In genomic region chr14:93930296-93930988, GRCh38 we compare ENCODE assay signal across 21 cellular contexts. TPM values are rescaled to one million over a fixed set of nuclear protein-coding genes. Genes with fewer than 3 reads are reported as not detected.
DNase-seq lines count a peak whose midpoint lies in the region; ATAC-seq, FAIRE-seq and TF ChIP-seq lines count a peak whose summit lies in the region.
"Had no signal": no experiment of that assay in that cellular context is flagged by ENCODE, and none has a peak within 500 bp of the region (broad histone marks: within the 10 kb centered on the region; RNA-seq: fewer than 3 reads in every experiment).

No MANE protein-coding gene starts in this region.

- H4K8ac ChIP-seq in neuronal stem cell (ENCODE audit: low read depth, low read length), result no peak overlapping the region

- FAIRE-seq in HepG2 (lab: Jason Lieb, UNC), result no peak
- no peak for FAIRE-seq in GM12878 (lab: Jason Lieb, UNC)
- FAIRE-seq: A204.1, D721Med, G401.6, GM12892, GM18507 had no signal

- in situ Hi-C loops in HepG2 (cut with HindIII; ENCODE audit: extremely low pct_ligation_motif_present, low pct_unique_long_range_greater_than_20kb), result no loop called here
- in situ Hi-C loops in GM12878 (cut with MboI), result loop anchor here (5.0 kb wide), 1 partner anchor 207 kb away; no protein-coding TSS in a partner anchor

- TF ChIP-seq RAD21 in HepG2 (CRISPR knock-in tag; IDR thresholded peaks at IDR 0.05) (no peak), GM12878 (IDR thresholded peaks at IDR 0.05; ENCODE audit: insufficient read depth, low read depth, low read length) (no peak)

- H4K20me1 ChIP-seq in HepG2 (ENCODE audit: insufficient read depth, low read length) (no peaks in the 10 kb centered on the region), GM12878 (ENCODE audit: control insufficient read depth, insufficient read depth) (no peaks in the 10 kb centered on the region)

- peak overlapping the region; percentile 14 for H3K14ac ChIP-seq in neuronal stem cell (ENCODE audit: low read length)

- H3K27ac ChIP-seq in HepG2 (ENCODE audit: extremely low read length, insufficient read depth, low read length) (no peak overlapping the region), right lobe of liver (no peak overlapping the region), GM12878 (ENCODE audit: control insufficient read depth, insufficient read depth) (no peak overlapping the region), neuronal stem cell (replicated peaks; ENCODE audit: low read length) (no peak overlapping the region), upper lobe of right lung (no peak overlapping the region)
- H3K27ac ChIP-seq: GM23248 had no signal

- TF ChIP-seq CTCF in HepG2 (CRISPR knock-in tag; IDR thresholded peaks at IDR 0.05) (no peak), right lobe of liver (IDR thresholded peaks at IDR 0.05) (no peak), GM12878 (IDR thresholded peaks at IDR 0.05 in 2 of 3, conservative IDR thresholded peaks at IDR 0.05 in 1 of 3; ENCODE audit: control insufficient read depth in 2 of 3, extremely low read depth in 1 of 3, insufficient read depth in 1 of 3, low read depth in 3 of 3, low read length in 3 of 3) (no peak), upper lobe of right lung (IDR thresholded peaks at IDR 0.05) (no peak)

- TF ChIP-seq EP300 in HepG2 (IDR thresholded peaks at IDR 0.05; ENCODE audit: low read depth in 2 of 2, low read length in 2 of 2) (no peak), HepG2 (CRISPR knock-in tag; IDR thresholded peaks at IDR 0.05; ENCODE audit: borderline replicate concordance) (no peak), GM12878 (IDR thresholded peaks at IDR 0.05; ENCODE audit: borderline replicate concordance in 1 of 2, control insufficient read depth in 1 of 2, low read depth in 2 of 2, low read length in 2 of 2) (no peak)

- H2BK12ac ChIP-seq in neuronal stem cell (ENCODE audit: low read length), result peak overlapping the region; percentile 23

- CTCF ChIA-PET in HepG2 (lab: Yijun Ruan, JAX; ENCODE audit: low intra/inter-chr PET ratio, low total read pairs), result no interaction called here
- CTCF ChIA-PET in GM12878 (lab: Yijun Ruan, JAX), result interaction anchor here (0.8 to 1.5 kb wide), 2 partner anchors 69 to 206 kb away, joined by 3 to 5 read pairs; no protein-coding TSS in a partner anchor

- H3K36me3 ChIP-seq in HepG2 (replicated peaks in 1 of 2; ENCODE audit: control insufficient read depth in 1 of 2, insufficient read depth in 2 of 2, low read length in 2 of 2) (no peaks in the 10 kb centered on the region), right lobe of liver (no peaks in the 10 kb centered on the region), GM12878 (ENCODE audit: control insufficient read depth in 2 of 2, insufficient read depth in 2 of 2, low read length in 1 of 2) (no peaks in the 10 kb centered on the region; a peak in 3 of 4 replicates), neuronal stem cell (replicated peaks in 1 of 2; ENCODE audit: control insufficient read depth in 2 of 2, insufficient read depth in 2 of 2, low read length in 2 of 2) (peaks cover 0 to 22% of the 10 kb centered on the region in 2 donors), upper lobe of right lung (no peaks in the 10 kb centered on the region)
- H3K36me3 ChIP-seq: BE2C, HAP-1 had no signal

- peak overlapping the region; percentile 78 for H3K18ac ChIP-seq in neuronal stem cell (ENCODE audit: low read length)

- intact Hi-C loops in HepG2 (cut with micrococcal nuclease; ENCODE audit: unreplicated experiment) (no loop called here), right lobe of liver (cut with DNase I) (no loop called here), GM12878 (cut with micrococcal nuclease; ENCODE audit: unreplicated experiment) (no loop called here), upper lobe of right lung (cut with DNase I) (no loop called here)

- H3K23ac ChIP-seq in neuronal stem cell (ENCODE audit: low read depth, low read length, poor library complexity), result no peak overlapping the region

- WGBS in HepG2 (ENCODE audit: low lambda C conversion rate), result 39% methylated on average over 3 of the region's 8 CpGs
- 17% methylated on average over 1 of the region's 8 CpGs for WGBS in right lobe of liver (ENCODE audit: insufficient coverage, low coverage, low lambda C conversion rate, missing lambda C conversion rate)
- WGBS in GM12878 (ENCODE audit: insufficient coverage, insufficient replicate concordance, low lambda C conversion rate, missing lambda C conversion rate), result 30% methylated on average over 8 of the region's 8 CpGs
- WGBS in neuronal stem cell (ENCODE audit: extremely low coverage in 2 of 2, insufficient read length in 2 of 2, insufficient replicate concordance in 1 of 2), 2 donors, result no CpG with 5 or more reads among the region's 8 CpGs

- H4K91ac ChIP-seq in neuronal stem cell (ENCODE audit: low read depth, low read length, poor library complexity), result no peak overlapping the region

- H3K79me2 ChIP-seq in HepG2 (ENCODE audit: insufficient read depth, low read length), result no peaks in the 10 kb centered on the region
- H3K79me2 ChIP-seq in GM12878 (ENCODE audit: control insufficient read depth, insufficient read depth, low read length), result no peaks in the 10 kb centered on the region

- H3K4me2 ChIP-seq in HepG2 (ENCODE audit: low read depth, low read length), result no peak overlapping the region
- no peak overlapping the region for H3K4me2 ChIP-seq in GM12878 (ENCODE audit: control insufficient read depth, insufficient read depth)
- no peak overlapping the region for H3K4me2 ChIP-seq in neuronal stem cell (ENCODE audit: insufficient read depth, low read length, poor library complexity, severe bottlenecking)

- H3K4me3 ChIP-seq in HepG2 (replicated peaks in 1 of 3; ENCODE audit: insufficient read depth in 1 of 3, low read depth in 2 of 3, low read length in 3 of 3), result no peak overlapping the region
- H3K4me3 ChIP-seq in right lobe of liver, result no peak overlapping the region
- no peak overlapping the region for H3K4me3 ChIP-seq in GM12878
- H3K4me3 ChIP-seq in neuronal stem cell (ENCODE audit: low read length in 2 of 2), result no peak overlapping the region
- no peak overlapping the region for H3K4me3 ChIP-seq in upper lobe of right lung
- H3K4me3 ChIP-seq: GM23248, HAP-1 had no signal

- POLR2A ChIA-PET in HepG2 (lab: Yijun Ruan, JAX), result no interaction called here
- POLR2A ChIA-PET in GM12878 (lab: Charles Lee), result no interaction called here

- TF ChIP-seq POLR2A in HepG2 (IDR thresholded peaks at IDR 0.05; ENCODE audit: insufficient read depth in 1 of 2, low read depth in 2 of 2, low read length in 2 of 2) (no peak), right lobe of liver (IDR thresholded peaks at IDR 0.05) (no peak), GM12878 (IDR thresholded peaks at IDR 0.05; ENCODE audit: low read depth, low read length) (no peak)

- H3K27me3 ChIP-seq in HepG2 (ENCODE audit: control insufficient read depth in 1 of 2, insufficient read depth in 2 of 2, low read length in 2 of 2) (peaks cover 3 to 11% of the 10 kb centered on the region in 2 experiments; a peak in 2 of 5 replicates), right lobe of liver (no peaks in the 10 kb centered on the region), GM12878 (replicated peaks in 1 of 2; ENCODE audit: control insufficient read depth in 2 of 2, insufficient read depth in 2 of 2, low read length in 1 of 2) (no peaks in the 10 kb centered on the region), neuronal stem cell (ENCODE audit: control insufficient read depth in 3 of 3, insufficient read depth in 3 of 3, low read depth in 1 of 3, low read length in 3 of 3) (no peaks in the 10 kb centered on the region), upper lobe of right lung (peaks cover 5% of the 10 kb centered on the region)
- H3K27me3 ChIP-seq: BE2C had no signal

- no peaks in the 10 kb centered on the region for H3K9me3 ChIP-seq in HepG2 (ENCODE audit: low read length)
- H3K9me3 ChIP-seq in right lobe of liver, result no peaks in the 10 kb centered on the region
- H3K9me3 ChIP-seq in GM12878 (replicated peaks; ENCODE audit: control insufficient read depth, insufficient read depth, low read length), result no peaks in the 10 kb centered on the region
- peaks cover 0 to under 1% of the 10 kb centered on the region in 2 donors for H3K9me3 ChIP-seq in neuronal stem cell (replicated peaks in 1 of 2; ENCODE audit: control insufficient read depth in 2 of 2, insufficient read depth in 1 of 2, low read depth in 1 of 2, low read length in 2 of 2)
- no peaks in the 10 kb centered on the region for H3K9me3 ChIP-seq in upper lobe of right lung
- H3K9me3 ChIP-seq: BE2C, Caco-2, HAP-1 had no signal

- SMC1A ChIA-PET in GM12878 (lab: Charles Lee; ENCODE audit: uncharacterized antibody, unreplicated experiment), result interaction anchor here (1.0 kb wide), 1 partner anchor 81 kb away, joined by 3 read pairs; no protein-coding TSS in a partner anchor

- ATAC-seq in HepG2 (no peak), right lobe of liver (no peak), GM12878 (peak; percentile 60), upper lobe of right lung (no peak)

- peak overlapping the region; percentile 58 for H3K4ac ChIP-seq in neuronal stem cell (ENCODE audit: low read length)

- H2AFZ ChIP-seq in HepG2 (ENCODE audit: low read length) (no peak overlapping the region), GM12878 (ENCODE audit: control insufficient read depth, low read depth, low read length) (no peak overlapping the region), neuronal stem cell (ENCODE audit: low read length) (no peak overlapping the region)
- H2AFZ ChIP-seq: GM23248 had no signal

- H2AK5ac ChIP-seq in neuronal stem cell (ENCODE audit: low read depth, low read length), result peak overlapping the region; percentile 77

- RAD21 ChIA-PET in GM12878 (lab: Charles Lee; ENCODE audit: unreplicated experiment), result interaction anchor here (1.4 to 2.1 kb wide), 2 partner anchors 9 to 69 kb away, joined by 3 to 6 read pairs; no protein-coding TSS in a partner anchor

- H2BK5ac ChIP-seq in neuronal stem cell (ENCODE audit: low read length), result peak overlapping the region; percentile 46

- no peaks in the 10 kb centered on the region for H3K79me1 ChIP-seq in neuronal stem cell (ENCODE audit: low read depth, low read length)

- H3K4me1 ChIP-seq in HepG2 (ENCODE audit: insufficient read depth, low read length), result peaks cover 20% of the 10 kb centered on the region
- H3K4me1 ChIP-seq in right lobe of liver, result no peaks in the 10 kb centered on the region
- no peaks in the 10 kb centered on the region for H3K4me1 ChIP-seq in GM12878 (ENCODE audit: control insufficient read depth, insufficient read depth, low read length)
- H3K4me1 ChIP-seq in neuronal stem cell (ENCODE audit: control insufficient read depth in 2 of 2, insufficient read depth in 1 of 2, low read depth in 1 of 2, low read length in 2 of 2), result peaks cover 21 to 26% of the 10 kb centered on the region in 2 donors
- no peaks in the 10 kb centered on the region for H3K4me1 ChIP-seq in upper lobe of right lung
- H3K4me1 ChIP-seq: BE2C, Caco-2, HAP-1 had no signal

- no TSS peak for BruUV-seq in HepG2 (replicated peaks; lab: Mats Ljungman, UMichigan)
- BruUV-seq in GM12878 (replicated peaks; lab: Mats Ljungman, UMichigan), result no TSS peak

- peak overlapping the region; percentile 82 for H2BK15ac ChIP-seq in neuronal stem cell (ENCODE audit: low read length)

- DNase-seq in HepG2 (ENCODE audit: low spot score), result no peak
- DNase-seq in right lobe of liver, result no peak
- no peak for DNase-seq in GM12878 (ENCODE audit: low read depth, low spot score)
- DNase-seq in neuronal stem cell (ENCODE audit: low spot score), result no peak
- no peak for DNase-seq in NCI-H510A (lab: John Stamatoyannopoulos, UW)
- DNase-seq in upper lobe of right lung, result no peak
- DNase-seq: ACHN; BE2C; C1 segment of cervical spinal cord; Caco-2; CD4-positive, CD25-positive, alpha-beta regulatory T cell; CD8-positive, alpha-beta memory T cell; GM23248 had no signal

- H2BK120ac ChIP-seq in neuronal stem cell (ENCODE audit: low read depth, low read length), result no peak overlapping the region

- H3K9ac ChIP-seq in HepG2 (ENCODE audit: insufficient read depth, low read depth, low read length) (no peak overlapping the region), GM12878 (ENCODE audit: control insufficient read depth, insufficient read depth, low read length) (no peak overlapping the region), neuronal stem cell (ENCODE audit: low read depth, low read length, poor library complexity) (no peak overlapping the region)
- H3K9ac ChIP-seq: GM23248 had no signal

RNA-seq across cellular contexts. Expression of gene FAM181A, which starts 3.3 kb away (rescaled TPM):
- 1.1 and 1.5 TPM in 2 replicates for total RNA-seq in HepG2 (2016; rRNA removed; fragmentation: Illumina TruSeq; extraction: Trizol)
- 0.18 and 0.51 TPM in 2 replicates for total RNA-seq in HepG2 (2016; cell fraction: cytosol; rRNA removed; fragmentation: Illumina TruSeq; extraction: Trizol; ENCODE audit: low read depth)
- total RNA-seq in HepG2 (2016; cell fraction: insoluble cytoplasmic fraction; rRNA removed; fragmentation: Illumina TruSeq; extraction: Trizol), result 0.95 and 1.2 TPM in 2 replicates
- 1.1 and 1.4 TPM in 2 replicates for total RNA-seq in HepG2 (2016; cell fraction: membrane; rRNA removed; fragmentation: Illumina TruSeq; extraction: Trizol)
- 0.38 and 1.1 TPM in 2 replicates for total RNA-seq in HepG2 (2016; cell fraction: nucleus; rRNA removed; fragmentation: Illumina TruSeq; extraction: Trizol)
- polyA plus RNA-seq in HepG2 (2011; rRNA removed), result 0.80 and 1.1 TPM in 2 replicates
- polyA plus RNA-seq in HepG2 (2011; cell fraction: cytosol; rRNA removed), result 0.47 and 0.89 TPM in 2 replicates
- 0.45 and 0.61 TPM in 2 replicates for polyA plus RNA-seq in HepG2 (2011; cell fraction: nucleus; rRNA removed)
- polyA plus RNA-seq in HepG2 (2012), result 0.69 and 0.97 TPM in 2 replicates
- polyA plus RNA-seq in HepG2 (2016; cell fraction: cytosol; fragmentation: Illumina TruSeq; extraction: Trizol; ENCODE audit: low read depth), result 0.54 and 0.60 TPM in 2 replicates
- polyA plus RNA-seq in HepG2 (2016; cell fraction: insoluble cytoplasmic fraction; fragmentation: Illumina TruSeq; extraction: Trizol; ENCODE audit: low read depth), result 1.4 and 1.8 TPM in 2 replicates
- 0.57 and 0.84 TPM in 2 replicates for polyA plus RNA-seq in HepG2 (2016; cell fraction: membrane; fragmentation: Illumina TruSeq; extraction: Trizol; ENCODE audit: low read depth)
- polyA plus RNA-seq in HepG2 (2016; cell fraction: nucleus; fragmentation: Illumina TruSeq; extraction: Trizol; ENCODE audit: insufficient read depth, low read depth), result 1.6 and 2.1 TPM in 2 replicates
- polyA minus RNA-seq in HepG2 (2011; rRNA and poly(A)+ RNA removed; ENCODE audit: low replicate concordance), result 1.6 TPM in 1 of 2 replicates, not detected in the other
- polyA minus RNA-seq in HepG2 (2011; cell fraction: cytosol; rRNA and poly(A)+ RNA removed), result not detected in 2 replicates
- polyA minus RNA-seq in HepG2 (2011; cell fraction: nucleus; rRNA and poly(A)+ RNA removed), result not detected in 2 replicates
- total RNA-seq in right lobe of liver, result not detected
- total RNA-seq in GM12878 (2013; cell fraction: nucleolus; rRNA removed), result not detected in 2 replicates
- total RNA-seq in GM12878 (2014; rRNA removed), result not detected in 2 replicates
- not detected in 2 replicates for total RNA-seq in GM12878 (2014; rRNA removed; fragmentation: Illumina TruSeq; extraction: Trizol)
- total RNA-seq in GM12878 (2021), result not detected in 2 replicates
- polyA plus RNA-seq in GM12878 (2011; ENCODE audit: low read depth), result not detected
- not detected in 2 replicates for polyA plus RNA-seq in GM12878 (2011; rRNA removed)
- not detected in 2 replicates for polyA plus RNA-seq in GM12878 (2011; cell fraction: cytosol; rRNA removed)
- polyA plus RNA-seq in GM12878 (2011; cell fraction: nucleus; rRNA removed), result not detected in 2 replicates
- not detected in 2 replicates for polyA plus RNA-seq in GM12878 (2012)
- polyA plus RNA-seq in GM12878 (2014; fragmentation: Illumina TruSeq; extraction: Trizol), result not detected in 2 replicates
- polyA plus RNA-seq in GM12878 (2014; fragmentation: Nextera tagmentation; extraction: Ambion mirVana), result not detected
- polyA plus RNA-seq in GM12878 (2014; rRNA removed), result not detected in 2 replicates
- polyA plus RNA-seq in GM12878 (2016; fragmentation: Nextera tagmentation; extraction: Ambion mirVana), result not detected
- polyA minus RNA-seq in GM12878 (2011; rRNA and poly(A)+ RNA removed), result not detected in 2 replicates
- not detected in 2 replicates for polyA minus RNA-seq in GM12878 (2011; cell fraction: cytosol; rRNA and poly(A)+ RNA removed)
- not detected in 2 replicates for polyA minus RNA-seq in GM12878 (2011; cell fraction: nucleus; rRNA and poly(A)+ RNA removed)
- polyA plus RNA-seq in neuronal stem cell (2013, experiment 1 of 2), result 2.3 TPM
- polyA plus RNA-seq in neuronal stem cell (2013, experiment 2 of 2), result 2.4 TPM
- total RNA-seq in upper lobe of right lung, result 3.5 TPM
- total RNA-seq: Caco-2; CD4-positive, CD25-positive, alpha-beta regulatory T cell; CD8-positive, alpha-beta memory T cell; GM23248; H4; HT-29 had no signal
- polyA plus RNA-seq: CD4-positive, CD25-positive, alpha-beta regulatory T cell; CD8-positive, alpha-beta memory T cell; GM23248 had no signal

RNA-seq across cellular contexts. Expression of gene ASB2, which starts 45.9 kb away (rescaled TPM):
- 0.46 and 0.82 TPM in 2 replicates for total RNA-seq in HepG2 (2016; rRNA removed; fragmentation: Illumina TruSeq; extraction: Trizol)
- total RNA-seq in HepG2 (2016; cell fraction: cytosol; rRNA removed; fragmentation: Illumina TruSeq; extraction: Trizol; ENCODE audit: low read depth), result 0.26 and 0.40 TPM in 2 replicates
- 0.62 and 0.93 TPM in 2 replicates for total RNA-seq in HepG2 (2016; cell fraction: insoluble cytoplasmic fraction; rRNA removed; fragmentation: Illumina TruSeq; extraction: Trizol)
- total RNA-seq in HepG2 (2016; cell fraction: membrane; rRNA removed; fragmentation: Illumina TruSeq; extraction: Trizol), result 0.37 and 0.83 TPM in 2 replicates
- total RNA-seq in HepG2 (2016; cell fraction: nucleus; rRNA removed; fragmentation: Illumina TruSeq; extraction: Trizol), result 1.1 and 1.3 TPM in 2 replicates
- 4.1 and 4.5 TPM in 2 replicates for polyA plus RNA-seq in HepG2 (2011; rRNA removed)
- polyA plus RNA-seq in HepG2 (2011; cell fraction: cytosol; rRNA removed), result 4.5 and 6.1 TPM in 2 replicates
- polyA plus RNA-seq in HepG2 (2011; cell fraction: nucleus; rRNA removed), result 9.6 and 13.9 TPM in 2 replicates
- 0.48 and 0.80 TPM in 2 replicates for polyA plus RNA-seq in HepG2 (2012)
- polyA plus RNA-seq in HepG2 (2016; cell fraction: cytosol; fragmentation: Illumina TruSeq; extraction: Trizol; ENCODE audit: low read depth), result 0.21 and 0.37 TPM in 2 replicates
- polyA plus RNA-seq in HepG2 (2016; cell fraction: insoluble cytoplasmic fraction; fragmentation: Illumina TruSeq; extraction: Trizol; ENCODE audit: low read depth), result 0.58 and 0.71 TPM in 2 replicates
- 0.35 and 0.43 TPM in 2 replicates for polyA plus RNA-seq in HepG2 (2016; cell fraction: membrane; fragmentation: Illumina TruSeq; extraction: Trizol; ENCODE audit: low read depth)
- 1.0 and 1.6 TPM in 2 replicates for polyA plus RNA-seq in HepG2 (2016; cell fraction: nucleus; fragmentation: Illumina TruSeq; extraction: Trizol; ENCODE audit: insufficient read depth, low read depth)
- 14.4 TPM in 1 of 2 replicates, not detected in the other for polyA minus RNA-seq in HepG2 (2011; rRNA and poly(A)+ RNA removed; ENCODE audit: low replicate concordance)
- polyA minus RNA-seq in HepG2 (2011; cell fraction: cytosol; rRNA and poly(A)+ RNA removed), result 3.1 and 3.4 TPM in 2 replicates
- polyA minus RNA-seq in HepG2 (2011; cell fraction: nucleus; rRNA and poly(A)+ RNA removed), result 3.7 and 6.6 TPM in 2 replicates
- under 1 TPM; 0.20 to 0.59 (median 0.28) TPM for total RNA-seq in right lobe of liver
- 74.5 and 81.9 TPM in 2 replicates for total RNA-seq in GM12878 (2013; cell fraction: nucleolus; rRNA removed)
- total RNA-seq in GM12878 (2014; rRNA removed), result 46.4 and 53.5 TPM in 2 replicates
- total RNA-seq in GM12878 (2014; rRNA removed; fragmentation: Illumina TruSeq; extraction: Trizol), result 21.5 and 26.9 TPM in 2 replicates
- total RNA-seq in GM12878 (2021), result 40.0 and 40.4 TPM in 2 replicates
- 18.9 TPM for polyA plus RNA-seq in GM12878 (2011; ENCODE audit: low read depth)
- 8.5 and 16.9 TPM in 2 replicates for polyA plus RNA-seq in GM12878 (2011; rRNA removed)
- 22.6 and 38.7 TPM in 2 replicates for polyA plus RNA-seq in GM12878 (2011; cell fraction: cytosol; rRNA removed)
- polyA plus RNA-seq in GM12878 (2011; cell fraction: nucleus; rRNA removed), result 45.6 and 71.8 TPM in 2 replicates
- 18.6 and 50.6 TPM in 2 replicates for polyA plus RNA-seq in GM12878 (2012)
- polyA plus RNA-seq in GM12878 (2014; fragmentation: Illumina TruSeq; extraction: Trizol), result 12.3 and 21.9 TPM in 2 replicates
- 1 to 10 TPM; 3.0 to 7.4 TPM for polyA plus RNA-seq in GM12878 (2014; fragmentation: Nextera tagmentation; extraction: Ambion mirVana)
- polyA plus RNA-seq in GM12878 (2014; rRNA removed), result 50.0 and 54.5 TPM in 2 replicates
- 10 to 100 TPM; 51.7 to 54.8 TPM for polyA plus RNA-seq in GM12878 (2016; fragmentation: Nextera tagmentation; extraction: Ambion mirVana)
- polyA minus RNA-seq in GM12878 (2011; rRNA and poly(A)+ RNA removed), result 20.3 and 37.3 TPM in 2 replicates
- polyA minus RNA-seq in GM12878 (2011; cell fraction: cytosol; rRNA and poly(A)+ RNA removed), result 8.8 and 11.7 TPM in 2 replicates
- polyA minus RNA-seq in GM12878 (2011; cell fraction: nucleus; rRNA and poly(A)+ RNA removed), result 26.7 and 36.0 TPM in 2 replicates
- 0.43 TPM for polyA plus RNA-seq in neuronal stem cell (2013, experiment 1 of 2)
- 0.50 TPM for polyA plus RNA-seq in neuronal stem cell (2013, experiment 2 of 2)
- 3.2 TPM for total RNA-seq in upper lobe of right lung
- total RNA-seq: Caco-2, GM23248, H4 had no signal
